In genomic region chr12:96397756-96398421, GRCh38 we compare ENCODE assay signal across 8 cellular contexts. TPM values are rescaled to one million over a fixed set of nuclear protein-coding genes. Genes with fewer than 3 reads are reported as not detected.
DNase-seq lines count a peak whose midpoint lies in the region; ATAC-seq and TF ChIP-seq lines count a peak whose summit lies in the region.

No MANE protein-coding gene starts in this region.

- intact Hi-C loops in posterior cingulate gyrus (cut with DNase I): no loop called here

- H3K9me3 ChIP-seq in HUES64 (ENCODE audit: insufficient read depth, low read depth, low read length): no peaks in the 10 kb centered on the region
- H3K9me3 ChIP-seq in muscle layer of colon (ENCODE audit: low read length): no peaks in the 10 kb centered on the region

- H3K4me1 ChIP-seq in HUES64 (ENCODE audit: insufficient read depth, low read length) (peaks cover 41% of the 10 kb centered on the region), muscle layer of colon (ENCODE audit: insufficient read depth, low read length) (peaks cover 29% of the 10 kb centered on the region)

- WGBS in HUES64: 71% methylated on average over 3 of the region's 4 CpGs

- no peaks in the 10 kb centered on the region for H3K27me3 Mint-ChIP-seq in central memory CD8-positive, alpha-beta T cell

- H3K9ac ChIP-seq in HUES64 (ENCODE audit: low read depth, low read length) (no peak overlapping the region), muscle layer of colon (ENCODE audit: low read length) (peak overlapping the region; percentile 94)

- TF ChIP-seq CTCF in AG09309 (IDR thresholded peaks at IDR 0.05; ENCODE audit: control insufficient read depth, insufficient read depth, low read depth, low read length, missing control alignments): no peak

- ATAC-seq in central memory CD8-positive, alpha-beta T cell (replicated peaks; ENCODE audit: extremely low read depth, poor library complexity, severe bottlenecking): no peak
- no peak for ATAC-seq in GM21423 (IDR thresholded peaks at IDR 0.05; ENCODE audit: unreplicated experiment)

- no peak for DNase-seq in AG09309 (ENCODE audit: low read depth)
- no peak for DNase-seq in central memory CD8-positive, alpha-beta T cell (ENCODE audit: low spot score in 2 of 2)
- DNase-seq in stimulated activated CD4-positive, alpha-beta T cell treated with anti-CD3 and anti-CD28 coated beads, Interleukin-4, amount 100 ng/mL, for 4 hours: no peak
- no peak for DNase-seq in HPDE6-E6E7 (ENCODE audit: extremely low spot score)
- DNase-seq in posterior cingulate gyrus: no peak

- no peaks in the 10 kb centered on the region for H3K9me3 Mint-ChIP-seq in central memory CD8-positive, alpha-beta T cell

- peak overlapping the region; percentile 95 for H3K27ac Mint-ChIP-seq in central memory CD8-positive, alpha-beta T cell (ENCODE audit: low read depth)

- H3K4me3 ChIP-seq in AG09309 (ENCODE audit: control insufficient read depth, low read depth, low read length) (peak overlapping the region; percentile 80), HUES64 (ENCODE audit: low read length) (peak overlapping the region; percentile 77), muscle layer of colon (ENCODE audit: low read depth in 1 of 2, low read length in 2 of 2) (peak overlapping the region; percentile 89 to 93)

- H3K36me3 ChIP-seq in HUES64 (ENCODE audit: insufficient read depth, low read length) (no peaks in the 10 kb centered on the region), muscle layer of colon (ENCODE audit: insufficient read depth, low read length) (no peaks in the 10 kb centered on the region)

- no peaks in the 10 kb centered on the region for H3K27me3 ChIP-seq in HUES64 (ENCODE audit: insufficient read depth, low read length)
- H3K27me3 ChIP-seq in muscle layer of colon (ENCODE audit: control insufficient read depth in 1 of 2, insufficient read depth in 2 of 2, low read length in 2 of 2): no peaks in the 10 kb centered on the region

- H3K27ac ChIP-seq in HUES64 (ENCODE audit: low read depth, low read length) (no peak overlapping the region), muscle layer of colon (ENCODE audit: low read depth, low read length) (peak overlapping the region; percentile 82)

- H3K36me3 Mint-ChIP-seq in central memory CD8-positive, alpha-beta T cell (ENCODE audit: insufficient read depth): peaks cover 42% of the 10 kb centered on the region

- H3K4me1 Mint-ChIP-seq in central memory CD8-positive, alpha-beta T cell: peaks cover 49% of the 10 kb centered on the region

- peak overlapping the region; percentile 89 for H3K4me3 Mint-ChIP-seq in central memory CD8-positive, alpha-beta T cell

RNA-seq across cellular contexts. Expression of gene CDK17, which starts 2.4 kb away (rescaled TPM):
- 16.2 TPM for polyA plus RNA-seq in HUES64 (2013, experiment 1 of 2)
- 16.5 TPM for polyA plus RNA-seq in HUES64 (2013, experiment 2 of 2)
